5 cellular contexts compared by ENCODE assay signal in the genomic region with DNA sequence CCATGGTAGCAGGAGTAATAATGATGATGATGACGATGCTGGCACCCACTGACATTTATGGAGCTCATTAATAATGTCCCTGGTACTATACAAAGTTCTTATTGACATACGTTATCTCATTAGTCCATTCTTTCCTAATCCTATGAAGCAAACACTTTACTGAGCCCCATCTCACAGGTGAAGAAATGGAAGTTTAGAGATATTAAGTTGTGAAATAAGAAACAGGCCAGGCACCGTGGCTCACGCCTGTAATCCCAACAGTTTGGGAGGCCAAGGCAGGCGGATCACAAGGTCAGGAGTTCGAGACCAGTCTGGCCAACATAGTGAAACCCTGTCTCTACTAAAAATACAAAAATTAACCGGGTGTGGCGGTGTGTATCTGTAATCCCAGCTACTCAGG. TPM values are rescaled to one million over a fixed set of nuclear protein-coding genes. Genes with fewer than 3 reads are reported as not detected.
"Had no signal": no experiment of that assay in that cellular context is flagged by ENCODE, and none has a peak within 500 bp of the region (broad histone marks: within the 10 kb centered on the region; RNA-seq: fewer than 3 reads in every experiment).

No MANE protein-coding gene starts in this region.

RNA-seq across cellular contexts. Expression of a gene that starts 24.1 kb away (rescaled TPM):
- total RNA-seq: body of pancreas, endothelial cell of umbilical vein, skeletal muscle tissue, tibial nerve had no signal
- polyA plus RNA-seq: endothelial cell of umbilical vein; naive thymus-derived CD4-positive, alpha-beta T cell had no signal
